Comparison of ENCODE assay signal across 11 cellular contexts in the genomic region with DNA sequence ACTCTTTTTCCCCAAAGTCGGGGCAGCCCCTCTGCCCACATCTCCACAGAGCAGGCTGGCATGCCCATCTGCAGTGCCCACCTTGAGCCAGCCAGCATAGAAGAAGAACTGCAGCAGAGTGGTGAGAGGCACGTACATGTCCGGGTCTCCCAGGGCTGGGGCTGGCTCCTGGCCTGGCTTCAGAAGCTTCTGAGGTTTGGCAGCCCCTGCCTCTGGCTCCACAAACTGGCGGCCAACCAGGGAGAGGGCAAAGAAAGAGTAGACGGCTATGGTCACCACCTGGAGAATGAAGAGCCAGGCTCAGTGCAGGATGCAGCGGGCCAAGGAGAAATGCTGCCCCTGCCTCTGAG. TPM values are rescaled to one million over a fixed set of nuclear protein-coding genes. Genes with fewer than 3 reads are reported as not detected.
DNase-seq lines count a peak whose midpoint lies in the region; ATAC-seq and TF ChIP-seq lines count a peak whose summit lies in the region.
"Had no signal": no experiment of that assay in that cellular context is flagged by ENCODE, and none has a peak within 500 bp of the region (broad histone marks: within the 10 kb centered on the region; RNA-seq: fewer than 3 reads in every experiment).

No MANE protein-coding gene starts in this region.

- peak overlapping the region in 2 of 3 donors; percentile 84 for H3K27ac Mint-ChIP-seq in CD4-positive, CD25-positive, alpha-beta regulatory T cell
- H3K27ac Mint-ChIP-seq in naive B cell: peak overlapping the region in 3 of 6 donors; percentile 24 to 78 (median 76)

- H3K4me3 Mint-ChIP-seq in CD4-positive, CD25-positive, alpha-beta regulatory T cell: peak overlapping the region; percentile 84 to 88 (median 85)
- H3K4me3 Mint-ChIP-seq in naive B cell: peak overlapping the region; percentile 73 to 91 (median 80)

- peaks cover 4 to 36% (median 23%) of the 10 kb centered on the region in 4 donors for H3K4me1 Mint-ChIP-seq in CD4-positive, CD25-positive, alpha-beta regulatory T cell
- H3K4me1 Mint-ChIP-seq in naive B cell: peaks cover 19 to 33% (median 22%) of the 10 kb centered on the region in 3 donors

- CTCF ChIA-PET in HEK293 (lab: Yijun Ruan, JAX): interaction anchor here (0.7 to 2.1 kb wide), 6 partner anchors 8 to 508 kb away, joined by 3 to 13 read pairs (median 4); a partner anchor contains a TSS

- H3K27ac ChIP-seq in CD4-positive, CD25-positive, alpha-beta regulatory T cell (ENCODE audit: insufficient read depth, low read length, poor library complexity, severe bottlenecking): no peak overlapping the region
- H3K27ac ChIP-seq in HEK293 (ENCODE audit: extremely low read depth, low read depth, low read length): no peak overlapping the region

- peaks cover 17% of the 10 kb centered on the region for H3K36me3 Mint-ChIP-seq in CD4-positive, CD25-positive, alpha-beta regulatory T cell
- H3K36me3 Mint-ChIP-seq in naive B cell: peaks cover 0 to 5% of the 10 kb centered on the region in 2 donors

- H3K4me1 ChIP-seq in CD4-positive, CD25-positive, alpha-beta regulatory T cell (ENCODE audit: control insufficient read depth, insufficient read depth, low read length, poor library complexity, severe bottlenecking): peaks cover 34% of the 10 kb centered on the region
- H3K4me1 ChIP-seq in HEK293 (ENCODE audit: control insufficient read depth, insufficient read depth, low read length): 0 out of 2 replicates have a peak, but pooled peaks cover 2% of the 10 kb centered on the region
- H3K4me1 ChIP-seq in HAP-1: peaks cover 10% of the 10 kb centered on the region
- H3K4me1 ChIP-seq: Caco-2 had no signal

- no peak for DNase-seq in CD4-positive, CD25-positive, alpha-beta regulatory T cell
- peak; percentile 68 for DNase-seq in astrocyte of the hippocampus (ENCODE audit: low read depth, low spot score)
- no peak for DNase-seq in naive B cell
- DNase-seq in effector CD8-positive, alpha-beta T cell (lab: John Stamatoyannopoulos, UW): no peak
- DNase-seq in NOMO-1 treated with dmso at 0.1 percent for 144 hours (lab: John Stamatoyannopoulos, UW; ENCODE audit: unreplicated experiment): no peak
- DNase-seq in HAP-1 (ENCODE audit: low spot score in 2 of 2): no peak
- DNase-seq: Caco-2, HCEC 1CT, Kasumi-1 had no signal

- H3K27me3 ChIP-seq in CD4-positive, CD25-positive, alpha-beta regulatory T cell (ENCODE audit: control insufficient read depth, insufficient read depth, low read length): no peaks in the 10 kb centered on the region
- no peaks in the 10 kb centered on the region for H3K27me3 ChIP-seq in HAP-1 (ENCODE audit: low read depth)

- ATAC-seq in CD4-positive, CD25-positive, alpha-beta regulatory T cell (ENCODE audit: low read depth in 2 of 2): no peak
- ATAC-seq in naive B cell (ENCODE audit: low read depth in 2 of 2): no peak
- no peak for ATAC-seq in HG03280 (IDR thresholded peaks at IDR 0.05; ENCODE audit: unreplicated experiment)

- POLR2A ChIA-PET in HEK293 (lab: Yijun Ruan, JAX): interaction anchor here (0.6 to 3.1 kb wide), 4 partner anchors 10 to 516 kb away, joined by 3 to 18 read pairs (median 4); a partner anchor contains a TSS

- no peak overlapping the region for H3K4me3 ChIP-seq in CD4-positive, CD25-positive, alpha-beta regulatory T cell (ENCODE audit: low read depth, low read length)
- H3K4me3 ChIP-seq in HEK293 (ENCODE audit: low read depth, low read length) (no peak overlapping the region), HAP-1 (no peak overlapping the region)

- no peaks in the 10 kb centered on the region for H3K9me3 Mint-ChIP-seq in CD4-positive, CD25-positive, alpha-beta regulatory T cell
- H3K9me3 Mint-ChIP-seq in naive B cell: no peaks in the 10 kb centered on the region

- no peaks in the 10 kb centered on the region for H3K27me3 Mint-ChIP-seq in CD4-positive, CD25-positive, alpha-beta regulatory T cell
- H3K27me3 Mint-ChIP-seq in naive B cell: no peaks in the 10 kb centered on the region

- no peak for TF ChIP-seq CTCF in HEK293 (tag by site-specific recombination; IDR thresholded peaks at IDR 0.05)

- no peaks in the 10 kb centered on the region for H3K9me3 ChIP-seq in CD4-positive, CD25-positive, alpha-beta regulatory T cell (ENCODE audit: control insufficient read depth in 2 of 2, low read length in 2 of 2)
- H3K9me3 ChIP-seq in HEK293 (ENCODE audit: control insufficient read depth, insufficient read depth, low read depth, low read length) (no peaks in the 10 kb centered on the region), HAP-1 (no peaks in the 10 kb centered on the region)
- H3K9me3 ChIP-seq: Caco-2 had no signal

- in situ Hi-C loops in HAP-1 (cut with MboI; ENCODE audit: low sequenced_read_pairs): no loop called here

- H3K36me3 ChIP-seq in CD4-positive, CD25-positive, alpha-beta regulatory T cell (ENCODE audit: control insufficient read depth, insufficient read depth, low read length): peaks cover 13% of the 10 kb centered on the region
- H3K36me3 ChIP-seq in HEK293 (ENCODE audit: control insufficient read depth in 2 of 2, insufficient read depth in 1 of 2, low read length in 2 of 2) (peaks cover 6 to 23% of the 10 kb centered on the region in 2 experiments; a peak in 2 of 3 replicates), HAP-1 (replicated peaks) (peaks cover 18% of the 10 kb centered on the region)

TF ChIP-seq in HEK293, 187 proteins besides CTCF, POLR2A, EP300 and RAD21:
- TF ChIP-seq, protein P1, sequence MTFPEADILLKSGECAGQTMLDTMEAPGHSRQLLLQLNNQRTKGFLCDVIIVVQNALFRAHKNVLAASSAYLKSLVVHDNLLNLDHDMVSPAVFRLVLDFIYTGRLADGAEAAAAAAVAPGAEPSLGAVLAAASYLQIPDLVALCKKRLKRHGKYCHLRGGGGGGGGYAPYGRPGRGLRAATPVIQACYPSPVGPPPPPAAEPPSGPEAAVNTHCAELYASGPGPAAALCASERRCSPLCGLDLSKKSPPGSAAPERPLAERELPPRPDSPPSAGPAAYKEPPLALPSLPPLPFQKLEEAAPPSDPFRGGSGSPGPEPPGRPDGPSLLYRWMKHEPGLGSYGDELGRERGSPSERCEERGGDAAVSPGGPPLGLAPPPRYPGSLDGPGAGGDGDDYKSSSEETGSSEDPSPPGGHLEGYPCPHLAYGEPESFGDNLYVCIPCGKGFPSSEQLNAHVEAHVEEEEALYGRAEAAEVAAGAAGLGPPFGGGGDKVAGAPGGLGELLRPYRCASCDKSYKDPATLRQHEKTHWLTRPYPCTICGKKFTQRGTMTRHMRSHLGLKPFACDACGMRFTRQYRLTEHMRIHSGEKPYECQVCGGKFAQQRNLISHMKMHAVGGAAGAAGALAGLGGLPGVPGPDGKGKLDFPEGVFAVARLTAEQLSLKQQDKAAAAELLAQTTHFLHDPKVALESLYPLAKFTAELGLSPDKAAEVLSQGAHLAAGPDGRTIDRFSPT (tag by site-specific recombination; IDR thresholded peaks at IDR 0.05): 0 out of 2 replicates have a peak, but pooled peaks have one; percentile 13
- TF ChIP-seq ZNF571 (tag by site-specific recombination; IDR thresholded peaks at IDR 0.05): no peak
- TF ChIP-seq ZNF23 (tag by site-specific recombination; IDR thresholded peaks at IDR 0.05; ENCODE audit: borderline replicate concordance): no peak

RNA-seq across cellular contexts. Expression of a gene that starts 3.0 kb away (rescaled TPM):
- 0.57 TPM for total RNA-seq in CD4-positive, CD25-positive, alpha-beta regulatory T cell
- polyA plus RNA-seq in CD4-positive, CD25-positive, alpha-beta regulatory T cell: under 1 TPM in 3 of 4 donors, not detected in 1; 0.20 to 0.88 (median 0.78) TPM
- under 1 TPM in 1 of 6 donors, not detected in 5; 0.12 TPM for polyA plus RNA-seq in naive B cell (ENCODE audit: low read depth in 6 of 6)
- total RNA-seq: Caco-2 had no signal

RNA-seq across cellular contexts. Expression of a gene that starts 9.7 kb away (rescaled TPM):
- 1,739 TPM for total RNA-seq in CD4-positive, CD25-positive, alpha-beta regulatory T cell
- polyA plus RNA-seq in CD4-positive, CD25-positive, alpha-beta regulatory T cell: 1,000 to 10,000 TPM in 2 of 4 donors, 100 to 1,000 TPM in 2; 805 to 1,312 (median 1,070) TPM
- polyA plus RNA-seq in naive B cell (ENCODE audit: low read depth in 6 of 6): 1,000 to 10,000 TPM in 5 of 6 donors, 100 to 1,000 TPM in 1; 896 to 1,302 (median 1,132) TPM

RNA-seq across cellular contexts. Expression of a gene that starts 15.2 kb away (rescaled TPM):
- total RNA-seq in CD4-positive, CD25-positive, alpha-beta regulatory T cell: 539 TPM
- polyA plus RNA-seq in CD4-positive, CD25-positive, alpha-beta regulatory T cell: 10 to 100 TPM; 28.2 to 48.9 (median 43.8) TPM
- polyA plus RNA-seq in naive B cell (ENCODE audit: low read depth in 6 of 6): 1 to 10 TPM; 2.6 to 9.2 (median 5.0) TPM

RNA-seq across cellular contexts. Expression of a gene that starts 22.1 kb away (rescaled TPM):
- 3.6 TPM for total RNA-seq in CD4-positive, CD25-positive, alpha-beta regulatory T cell
- polyA plus RNA-seq in CD4-positive, CD25-positive, alpha-beta regulatory T cell: 1 to 10 TPM in 2 of 4 donors, under 1 TPM in 1, not detected in 1; 0.71 to 2.6 (median 2.1) TPM
- polyA plus RNA-seq in naive B cell (ENCODE audit: low read depth in 6 of 6): not detected
- total RNA-seq: Caco-2 had no signal

RNA-seq across cellular contexts. Expression of a gene that starts 23.3 kb away (rescaled TPM):
- 45.4 TPM for total RNA-seq in CD4-positive, CD25-positive, alpha-beta regulatory T cell
- under 1 TPM in 2 of 4 donors, not detected in 2; 0.31 to 0.87 TPM for polyA plus RNA-seq in CD4-positive, CD25-positive, alpha-beta regulatory T cell
- polyA plus RNA-seq in naive B cell (ENCODE audit: low read depth in 6 of 6): under 1 TPM in 3 of 6 donors, not detected in 3; 0.09 to 0.57 (median 0.31) TPM
